ENCODE assay signal across 22 cellular contexts in the genomic region with DNA sequence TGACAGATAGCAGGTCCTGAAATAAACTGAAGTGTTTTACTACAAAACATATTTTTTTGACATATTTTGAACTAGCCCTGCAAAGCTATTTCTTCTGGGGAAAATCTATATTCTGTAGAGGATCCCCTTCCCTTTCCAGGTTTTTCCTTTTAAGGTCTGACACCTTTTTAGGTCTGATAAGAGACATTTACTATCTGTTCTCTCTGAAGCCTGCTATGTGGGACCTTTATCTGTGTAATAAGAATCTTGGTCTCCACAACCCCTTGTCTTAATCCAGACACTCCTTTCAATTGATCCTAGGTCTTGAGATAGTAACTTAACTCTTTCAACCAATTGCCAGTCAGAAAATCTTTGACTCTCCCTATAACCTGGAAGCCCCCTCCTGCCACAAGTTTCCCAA. TPM values are rescaled to one million over a fixed set of nuclear protein-coding genes. Genes with fewer than 3 reads are reported as not detected.
DNase-seq lines count a peak whose midpoint lies in the region; ATAC-seq, FAIRE-seq and TF ChIP-seq lines count a peak whose summit lies in the region.
"Had no signal": no experiment of that assay in that cellular context is flagged by ENCODE, and none has a peak within 500 bp of the region (broad histone marks: within the 10 kb centered on the region; RNA-seq: fewer than 3 reads in every experiment).

No MANE protein-coding gene starts in this region.

- peaks cover 11% of the 10 kb centered on the region for H3K36me3 Mint-ChIP-seq in activated naive CD4-positive, alpha-beta T cell treated with anti-CD3 and anti-CD28 coated beads, Interleukin-2, amount 50 U/mL, for 24 hours
- H3K36me3 Mint-ChIP-seq in activated naive CD4-positive, alpha-beta T cell treated with anti-CD3 and anti-CD28 coated beads for 36 hours (ENCODE audit: low read depth): peaks cover 13% of the 10 kb centered on the region
- H3K36me3 Mint-ChIP-seq in nephron progenitor cell (ENCODE audit: low read depth) (peaks cover 45% of the 10 kb centered on the region), HFFc6 (ENCODE audit: low read depth) (peaks cover 15% of the 10 kb centered on the region)

- peaks cover 16 to 24% of the 10 kb centered on the region in 2 experiments; a peak in 3 of 4 replicates for H3K79me1 ChIP-seq in IMR-90 (ENCODE audit: low read depth in 1 of 2, low read length in 2 of 2)
- H3K79me1 ChIP-seq in H1 (ENCODE audit: low read depth, low read length): no peaks in the 10 kb centered on the region

- dilution Hi-C loops in IMR-90 (cut with HindIII; ENCODE audit: low sequenced_read_pairs, unreplicated experiment): no loop called here

- no peak for TF ChIP-seq POLR2A in IMR-90 (IDR thresholded peaks at IDR 0.05; ENCODE audit: low read depth, low read length)
- no peak for TF ChIP-seq POLR2A in H1 (IDR thresholded peaks at IDR 0.05; ENCODE audit: control extremely low read depth in 1 of 2, low read depth in 2 of 2, low read length in 2 of 2)

- H2AK9ac ChIP-seq in IMR-90 (replicated peaks; ENCODE audit: low read depth, low read length, poor library complexity): no peak overlapping the region

- H4K20me1 ChIP-seq in IMR-90 (ENCODE audit: insufficient read depth, low read length) (no peaks in the 10 kb centered on the region), H1 (replicated peaks in 1 of 2; ENCODE audit: control insufficient read depth in 1 of 2, insufficient read depth in 2 of 2, low read length in 2 of 2) (no peaks in the 10 kb centered on the region)

- peak overlapping the region; percentile 25; the same call in 1 of the 2 replicates for H3K4ac ChIP-seq in IMR-90 (ENCODE audit: low read depth, low read length)
- no peak overlapping the region for H3K4ac ChIP-seq in H1 (replicated peaks; ENCODE audit: insufficient read length, low read depth, low read length)

- H3K18ac ChIP-seq in IMR-90 (ENCODE audit: low read depth, low read length) (peak overlapping the region; percentile 73; the same call in 1 of the 2 replicates), H1 (ENCODE audit: extremely low read depth, low read length) (peak overlapping the region; percentile 95)

- POLR2A ChIA-PET in IMR-90 (lab: Charles Lee; ENCODE audit: unreplicated experiment) (no interaction called here), H1 (lab: Charles Lee; ENCODE audit: partially characterized antibody) (interaction anchor here (1.1 to 1.5 kb wide), 2 partner anchors 10 to 11 kb away, joined by 3 to 4 read pairs; no protein-coding TSS in a partner anchor)

- H3K4me2 ChIP-seq in IMR-90 (ENCODE audit: low read depth, low read length) (no peak overlapping the region), H1 (ENCODE audit: insufficient read depth in 1 of 2, low read depth in 2 of 2, low read length in 2 of 2) (peak overlapping the region in 1 of 2 experiments; percentile 25; a peak in 1 of 4 replicates)

- peak overlapping the region; percentile 68; the same call in 2 of the 3 replicates for H2BK15ac ChIP-seq in IMR-90 (ENCODE audit: low read depth, low read length)
- H2BK15ac ChIP-seq in H1 (ENCODE audit: low read length): no peak overlapping the region

- H2BK12ac ChIP-seq in H1 (ENCODE audit: low read depth, low read length): peak overlapping the region; percentile 93; the same call in 1 of the 2 replicates

- peaks cover 10% of the 10 kb centered on the region for H3K4me1 ChIP-seq in IMR-90 (ENCODE audit: control insufficient read depth, insufficient read depth, low read length)
- H3K4me1 ChIP-seq in H1 (replicated peaks in 1 of 4; ENCODE audit: control insufficient read depth in 3 of 4, insufficient read depth in 4 of 4, low read length in 3 of 4): peaks cover 4 to 22% (median 21%) of the 10 kb centered on the region in 4 experiments; a peak in 6 of 7 replicates

- H3K9ac ChIP-seq in IMR-90 (ENCODE audit: low read depth, low read length) (no peak overlapping the region), H1 (replicated peaks in 1 of 4; ENCODE audit: extremely low read depth in 1 of 4, low read depth in 3 of 4, low read length in 3 of 4) (no peak overlapping the region)
- H3K9ac ChIP-seq: GM23248 had no signal

- H3K27me3 ChIP-seq in IMR-90 (ENCODE audit: control insufficient read depth, insufficient read depth, low read length) (no peaks in the 10 kb centered on the region), H1 (replicated peaks in 1 of 4; ENCODE audit: control insufficient read depth in 3 of 4, extremely low read depth in 1 of 4, insufficient read depth in 3 of 4, low read length in 3 of 4) (no peaks in the 10 kb centered on the region)

- in situ Hi-C loops in IMR-90 (cut with MboI; ENCODE audit: low sequenced_read_pairs): no loop called here

- H3K23me2 ChIP-seq in H1 (ENCODE audit: low read depth, low read length): peaks cover 3% of the 10 kb centered on the region

- H2BK20ac ChIP-seq in IMR-90 (ENCODE audit: low read depth, low read length): no peak overlapping the region
- H2BK20ac ChIP-seq in H1 (ENCODE audit: low read length): peak overlapping the region; percentile 91; the same call in 1 of the 2 replicates

- H3K27me3 Mint-ChIP-seq in activated naive CD4-positive, alpha-beta T cell treated with anti-CD3 and anti-CD28 coated beads, Interleukin-2, amount 50 U/mL, for 24 hours: no peaks in the 10 kb centered on the region
- no peaks in the 10 kb centered on the region for H3K27me3 Mint-ChIP-seq in activated naive CD4-positive, alpha-beta T cell treated with anti-CD3 and anti-CD28 coated beads for 36 hours (ENCODE audit: low read depth)
- no peaks in the 10 kb centered on the region for H3K27me3 Mint-ChIP-seq in nephron progenitor cell (ENCODE audit: low read depth, poor library complexity)
- peaks cover under 1% of the 10 kb centered on the region for H3K27me3 Mint-ChIP-seq in HFFc6 (ENCODE audit: insufficient read depth)

- H4K5ac ChIP-seq in IMR-90 (ENCODE audit: low read depth, low read length) (peak overlapping the region; percentile 78; the same call in 1 of the 2 replicates), H1 (ENCODE audit: insufficient read length, low read depth, low read length) (peak overlapping the region; percentile 14)

- no peak for ATAC-seq in IMR-90 (ENCODE audit: low read depth)
- no peak for ATAC-seq in HG02885 (IDR thresholded peaks at IDR 0.05; ENCODE audit: poor library complexity, unreplicated experiment)

- BruUV-seq in IMR-90 (replicated peaks; lab: Mats Ljungman, UMichigan): no TSS peak

- H3K14ac ChIP-seq in IMR-90 (replicated peaks; ENCODE audit: low read depth, low read length) (no peak overlapping the region), H1 (ENCODE audit: insufficient read length) (no peak overlapping the region)

- H3K9me3 ChIP-seq in IMR-90 (ENCODE audit: control insufficient read depth, insufficient read depth, low read length) (peaks cover 5% of the 10 kb centered on the region), H1 (ENCODE audit: insufficient read depth in 2 of 2, low read depth in 1 of 2, low read length in 1 of 2) (peaks cover 5 to 17% of the 10 kb centered on the region in 2 experiments; a peak in 3 of 4 replicates)

- H3K9me1 ChIP-seq in IMR-90 (ENCODE audit: insufficient read depth, low read length): peaks cover 4% of the 10 kb centered on the region; the same call in 1 of the 2 replicates

- H2BK120ac ChIP-seq in IMR-90 (ENCODE audit: low read depth, low read length) (peak overlapping the region; percentile 51), H1 (replicated peaks; ENCODE audit: low read depth, low read length) (peak overlapping the region; percentile 7)

- TF ChIP-seq EP300 in H1 (IDR thresholded peaks at IDR 0.05; ENCODE audit: borderline replicate concordance in 1 of 2, low read depth in 2 of 2, low read length in 2 of 2): no peak

- H3K36me3 ChIP-seq in IMR-90 (ENCODE audit: control insufficient read depth, insufficient read depth, low read length) (no peaks in the 10 kb centered on the region), H1 (ENCODE audit: control insufficient read depth in 2 of 4, insufficient read depth in 4 of 4, low read length in 3 of 4) (peaks cover 0 to 5% (median 2%) of the 10 kb centered on the region in 4 experiments; a peak in 2 of 8 replicates)

- H2AK5ac ChIP-seq in IMR-90 (ENCODE audit: low read depth, low read length): no peak overlapping the region
- H2AK5ac ChIP-seq in H1 (ENCODE audit: low read depth, low read length): peak overlapping the region; percentile 65; the same call in 1 of the 2 replicates

- H3K4me1 Mint-ChIP-seq in activated naive CD4-positive, alpha-beta T cell treated with anti-CD3 and anti-CD28 coated beads, Interleukin-2, amount 50 U/mL, for 24 hours: peaks cover 60% of the 10 kb centered on the region
- peaks cover 42% of the 10 kb centered on the region for H3K4me1 Mint-ChIP-seq in activated naive CD4-positive, alpha-beta T cell treated with anti-CD3 and anti-CD28 coated beads for 36 hours (ENCODE audit: low read depth)
- H3K4me1 Mint-ChIP-seq in nephron progenitor cell (peaks cover 42% of the 10 kb centered on the region), HFFc6 (ENCODE audit: low read depth) (peaks cover 39% of the 10 kb centered on the region)

- DNase-seq in activated naive CD4-positive, alpha-beta T cell treated with anti-CD3 and anti-CD28 coated beads for 36 hours: no peak
- DNase-seq in IMR-90: no peak
- DNase-seq in H1 (ENCODE audit: low read depth in 1 of 2, low spot score in 2 of 2): no peak
- no peak for DNase-seq in nephron progenitor cell
- DNase-seq in HFFc6: no peak
- no peak for DNase-seq in NCI-H128 (lab: John Stamatoyannopoulos, UW; ENCODE audit: unreplicated experiment)
- DNase-seq: C1 segment of cervical spinal cord, Calu3, DMS79, GM23248, Karpas-422, NCI-H1417 treated with DMSO at 0.1 percent for 48 hours, NCI-H2029, NCI-H510A, SHP77 treated with DMSO at 0.1 percent for 48 hours had no signal

- 0 out of 4 replicates have a peak, but pooled peaks cover 0 to 7% of the 10 kb centered on the region in 2 experiments for H3K79me2 ChIP-seq in H1 (ENCODE audit: control insufficient read depth in 1 of 2, insufficient read depth in 2 of 2, low read length in 2 of 2)

- H3K9me3 Mint-ChIP-seq in activated naive CD4-positive, alpha-beta T cell treated with anti-CD3 and anti-CD28 coated beads, Interleukin-2, amount 50 U/mL, for 24 hours: no peaks in the 10 kb centered on the region
- H3K9me3 Mint-ChIP-seq in activated naive CD4-positive, alpha-beta T cell treated with anti-CD3 and anti-CD28 coated beads for 36 hours: peaks cover 9% of the 10 kb centered on the region
- H3K9me3 Mint-ChIP-seq in nephron progenitor cell (peaks cover 37% of the 10 kb centered on the region), HFFc6 (peaks cover 15% of the 10 kb centered on the region)

- no peak overlapping the region for H3K56ac ChIP-seq in IMR-90 (ENCODE audit: extremely low read depth, insufficient read depth, low read length)
- H3K56ac ChIP-seq in H1 (replicated peaks; ENCODE audit: insufficient read length, low read depth, low read length): no peak overlapping the region

- intact Hi-C loops in activated naive CD4-positive, alpha-beta T cell treated with anti-CD3 and anti-CD28 coated beads for 36 hours (cut with micrococcal nuclease): loop anchor here (10.0 kb wide), 1 partner anchor 656 kb away; the partner anchor contains the start of gene SLC25A12
- intact Hi-C loops in IMR-90 (cut with micrococcal nuclease): loop anchor here (5.0 kb wide), 1 partner anchor 33 kb away; no protein-coding TSS in a partner anchor

- H2AFZ ChIP-seq in IMR-90 (replicated peaks; ENCODE audit: low read length, poor library complexity) (no peak overlapping the region), H1 (ENCODE audit: low read length) (no peak overlapping the region)
- H2AFZ ChIP-seq: GM23248 had no signal

- FAIRE-seq in H1 (lab: Jason Lieb, UNC): no peak
- FAIRE-seq: A204.1, GM12892, GM19239, RCC 7860 had no signal

- H4K91ac ChIP-seq in IMR-90 (ENCODE audit: insufficient read depth, low read depth, low read length) (no peak overlapping the region), H1 (replicated peaks; ENCODE audit: insufficient read length, low read length) (peak overlapping the region; percentile 30)

- H3K27ac ChIP-seq in IMR-90 (ENCODE audit: insufficient read depth, low read length) (no peak overlapping the region), H1 (ENCODE audit: low read depth, low read length) (no peak overlapping the region)
- H3K27ac ChIP-seq: GM23248, HL-60 had no signal

- no peak overlapping the region for H3K27ac Mint-ChIP-seq in activated naive CD4-positive, alpha-beta T cell treated with anti-CD3 and anti-CD28 coated beads, Interleukin-2, amount 50 U/mL, for 24 hours
- no peak overlapping the region for H3K27ac Mint-ChIP-seq in activated naive CD4-positive, alpha-beta T cell treated with anti-CD3 and anti-CD28 coated beads for 36 hours
- H3K27ac Mint-ChIP-seq in nephron progenitor cell (peak overlapping the region; percentile 29), HFFc6 (no peak overlapping the region)

- TF ChIP-seq CTCF in IMR-90 (conservative IDR thresholded peaks at IDR 0.05; ENCODE audit: low read depth, low read length) (no peak), H1 (IDR thresholded peaks at IDR 0.05; ENCODE audit: control extremely low read depth in 1 of 3, insufficient read depth in 1 of 3, low read depth in 1 of 3, low read length in 3 of 3) (no peak), nephron progenitor cell (IDR thresholded peaks at IDR 0.05) (no peak), HFFc6 (IDR thresholded peaks at IDR 0.05) (no peak)

- TF ChIP-seq RAD21 in IMR-90 (IDR thresholded peaks at IDR 0.05; ENCODE audit: low read length) (no peak), H1 (IDR thresholded peaks at IDR 0.05 in 1 of 2, conservative IDR thresholded peaks at IDR 0.05 in 1 of 2; ENCODE audit: low read depth in 2 of 2, low read length in 2 of 2) (no peak)

- H2BK5ac ChIP-seq in IMR-90 (ENCODE audit: low read depth, low read length, poor library complexity, severe bottlenecking): no peak overlapping the region
- peak overlapping the region; percentile 91; the same call in 1 of the 2 replicates for H2BK5ac ChIP-seq in H1 (ENCODE audit: low read depth, low read length)

- H4K8ac ChIP-seq in IMR-90 (ENCODE audit: low read depth in 2 of 2, low read length in 2 of 2) (peak overlapping the region in 1 of 2 experiments; percentile 65; a peak in 2 of 4 replicates), H1 (ENCODE audit: extremely low read depth, insufficient read depth, low read length) (no peak overlapping the region)

- H3K4me3 Mint-ChIP-seq in activated naive CD4-positive, alpha-beta T cell treated with anti-CD3 and anti-CD28 coated beads, Interleukin-2, amount 50 U/mL, for 24 hours: peak overlapping the region; percentile 15
- H3K4me3 Mint-ChIP-seq in activated naive CD4-positive, alpha-beta T cell treated with anti-CD3 and anti-CD28 coated beads for 36 hours: no peak overlapping the region
- no peak overlapping the region for H3K4me3 Mint-ChIP-seq in nephron progenitor cell
- H3K4me3 Mint-ChIP-seq in HFFc6: no peak overlapping the region

- H3K4me3 ChIP-seq in IMR-90 (ENCODE audit: insufficient read depth, low read depth, low read length) (no peak overlapping the region), H1 (ENCODE audit: extremely low read depth in 1 of 4, insufficient read depth in 2 of 4, low read depth in 3 of 4, low read length in 4 of 4) (no peak overlapping the region)
- H3K4me3 ChIP-seq: GM23248 had no signal

- H3K23ac ChIP-seq in IMR-90 (ENCODE audit: low read depth, low read length) (no peak overlapping the region), H1 (ENCODE audit: insufficient read length) (no peak overlapping the region)

- CTCF ChIA-PET in activated naive CD4-positive, alpha-beta T cell treated with anti-CD3 and anti-CD28 coated beads for 36 hours (lab: Charles Lee): no interaction called here
- CTCF ChIA-PET in IMR-90 (lab: Yijun Ruan, JAX): no interaction called here
- CTCF ChIA-PET in H1 (lab: Charles Lee; ENCODE audit: partially characterized antibody): interaction anchor here (1.0 kb wide), 1 partner anchor 65 kb away, joined by 4 read pairs; no protein-coding TSS in a partner anchor

RNA-seq across cellular contexts. Expression of gene PDK1, which starts 5.5 kb away (rescaled TPM):
- total RNA-seq in activated naive CD4-positive, alpha-beta T cell treated with anti-CD3 and anti-CD28 coated beads for 36 hours: 10 to 100 TPM; 31.9 to 35.3 TPM
- 68.3 and 85.9 TPM in 2 replicates for total RNA-seq in IMR-90 (2012; rRNA removed)
- polyA plus RNA-seq in IMR-90 (2012; rRNA removed) (35.2 and 38.1 TPM in 2 replicates), H1 (2011; rRNA removed) (10.7 and 21.9 TPM in 2 replicates)
- polyA plus RNA-seq in IMR-90 (2012; cell fraction: cytosol; rRNA removed): 25.1 and 25.3 TPM in 2 replicates
- polyA plus RNA-seq in IMR-90 (2012; cell fraction: nucleus; rRNA removed; ENCODE audit: low replicate concordance): 25.1 and 56.4 TPM in 2 replicates
- 18.2 and 18.7 TPM in 2 replicates for total RNA-seq in H1 (2021; fragmentation: NEBNext Ultra II Directional; extraction: Animal tissue kit (Norgen Biotek cat#: 25700))
- 18.3 TPM for polyA plus RNA-seq in H1 (2011; cell fraction: cytosol; rRNA removed)
- polyA plus RNA-seq in H1 (2011; cell fraction: nucleus; rRNA removed): 26.8 TPM
- polyA plus RNA-seq in H1 (2012, experiment 1 of 2): 18.4 to 29.1 TPM (median 22.2 TPM) in 4 replicates
- polyA plus RNA-seq in H1 (2012, experiment 2 of 2): 1.9 TPM
- polyA plus RNA-seq in H1 (2013, experiment 1 of 2): 14.6 TPM
- 13.6 TPM for polyA plus RNA-seq in H1 (2013, experiment 2 of 2)
- polyA minus RNA-seq in H1 (2011; rRNA and poly(A)+ RNA removed): 61.6 and 153 TPM in 2 replicates
- polyA minus RNA-seq in H1 (2011; cell fraction: cytosol; rRNA and poly(A)+ RNA removed): 30.0 TPM
- 51.6 TPM for polyA minus RNA-seq in H1 (2011; cell fraction: nucleus; rRNA and poly(A)+ RNA removed)
- 10 to 100 TPM; 14.5 to 18.6 (median 17.2) TPM for total RNA-seq in HFFc6 (2021; fragmentation: NEBNext Ultra II Directional; extraction: Animal tissue kit (Norgen Biotek cat#: 25700))
